Comparison of ENCODE assay signal across 8 cellular contexts in the genomic region with DNA sequence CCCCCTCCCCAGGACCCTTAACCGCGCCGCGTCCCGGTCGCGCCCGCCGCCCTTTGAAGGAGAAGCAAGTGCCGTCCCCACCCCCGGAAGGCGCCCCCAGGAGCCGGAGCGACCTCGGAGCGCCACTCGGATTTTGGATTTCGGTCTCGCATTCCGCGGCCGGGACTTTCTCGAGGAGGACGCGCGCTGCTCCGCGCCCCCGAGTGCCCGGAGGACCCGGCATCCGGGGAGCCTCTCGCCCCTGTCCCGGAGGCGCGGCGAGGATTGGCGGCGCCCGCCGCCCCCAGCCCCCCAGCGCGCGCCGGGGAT. TPM values are rescaled to one million over a fixed set of nuclear protein-coding genes. Genes with fewer than 3 reads are reported as not detected.
DNase-seq lines count a peak whose midpoint lies in the region; ATAC-seq and TF ChIP-seq lines count a peak whose summit lies in the region.

No MANE protein-coding gene starts in this region.

- no peak for TF ChIP-seq POLR2A in uterus (IDR thresholded peaks at IDR 0.05)

- H3K27me3 ChIP-seq in left ventricle myocardium inferior (ENCODE audit: low read depth), result no peaks in the 10 kb centered on the region
- no peaks in the 10 kb centered on the region for H3K27me3 ChIP-seq in brain microvascular endothelial cell (replicated peaks)
- H3K27me3 ChIP-seq in mesendoderm (ENCODE audit: insufficient read depth, low read length, poor library complexity), result no peaks in the 10 kb centered on the region
- no peaks in the 10 kb centered on the region for H3K27me3 ChIP-seq in uterus

- H3K36me3 ChIP-seq in left ventricle myocardium inferior, result peaks cover 40% of the 10 kb centered on the region
- peaks cover 44% of the 10 kb centered on the region for H3K36me3 ChIP-seq in brain microvascular endothelial cell (replicated peaks)
- peaks cover 15% of the 10 kb centered on the region for H3K36me3 ChIP-seq in mesendoderm (ENCODE audit: control insufficient read depth, insufficient read depth, low read length)
- H3K36me3 ChIP-seq in uterus, result no peaks in the 10 kb centered on the region

- intact Hi-C loops in left ventricle myocardium inferior (cut with micrococcal nuclease), result no loop called here
- intact Hi-C loops in Right ventricle myocardium inferior (cut with DNase I), result loop anchor here (1.0 to 10.0 kb wide), 3 partner anchors 16 to 455 kb away; a partner anchor contains a TSS
- intact Hi-C loops in uterus (cut with DNase I; ENCODE audit: low total_unique reads), result no loop called here

- peak overlapping the region; percentile 100 for H3K27ac ChIP-seq in left ventricle myocardium inferior (replicated peaks)
- H3K27ac ChIP-seq in brain microvascular endothelial cell, result peak overlapping the region; percentile 77
- peak overlapping the region; percentile 91 for H3K27ac ChIP-seq in mesendoderm (ENCODE audit: low read depth, low read length)
- peak overlapping the region; percentile 96 to 98 for H3K27ac ChIP-seq in uterus

- H3K79me2 ChIP-seq in mesendoderm (ENCODE audit: control insufficient read depth, insufficient read depth, low read length), result peaks cover 50% of the 10 kb centered on the region

- H2AK5ac ChIP-seq in mesendoderm (ENCODE audit: low read length), result no peak overlapping the region

- H3K23ac ChIP-seq in mesendoderm (ENCODE audit: low read length), result no peak overlapping the region

- H3K9me3 ChIP-seq in left ventricle myocardium inferior (replicated peaks) (no peaks in the 10 kb centered on the region), uterus (no peaks in the 10 kb centered on the region)

- H3K9ac ChIP-seq in mesendoderm (ENCODE audit: low read length), result peak overlapping the region; percentile 96

- H3K4ac ChIP-seq in mesendoderm (ENCODE audit: low read depth, low read length), result peak overlapping the region; percentile 100

- H2BK5ac ChIP-seq in mesendoderm (ENCODE audit: low read length), result no peak overlapping the region

- peak overlapping the region; percentile 93 for H3K4me3 ChIP-seq in left ventricle myocardium inferior
- peak overlapping the region; percentile 79 for H3K4me3 ChIP-seq in brain microvascular endothelial cell (ENCODE audit: low read depth, low read length)
- peak overlapping the region; percentile 77 for H3K4me3 ChIP-seq in mesendoderm (ENCODE audit: low read length)
- peak overlapping the region; percentile 70 to 86 for H3K4me3 ChIP-seq in uterus

- H3K4me2 ChIP-seq in mesendoderm (ENCODE audit: low read length), result no peak overlapping the region

- no peak for ATAC-seq in Right ventricle myocardium inferior
- no peak for ATAC-seq in GM21619 (IDR thresholded peaks at IDR 0.05; ENCODE audit: unreplicated experiment)

- peak overlapping the region; percentile 97 for H3K56ac ChIP-seq in mesendoderm (ENCODE audit: low read length)

- whole genome bisulfite sequencing in mesendoderm (ENCODE audit: extremely low coverage, insufficient coverage, low lambda C conversion rate), result no CpG with 5 or more reads among the region's 45 CpGs

- no peak for TF ChIP-seq CTCF in left ventricle myocardium inferior (IDR thresholded peaks at IDR 0.05; ENCODE audit: borderline replicate concordance)
- TF ChIP-seq CTCF in brain microvascular endothelial cell (IDR thresholded peaks at IDR 0.05; ENCODE audit: low read depth, low read length, missing control alignments), result no peak
- no peak for TF ChIP-seq CTCF in uterus (IDR thresholded peaks at IDR 0.05)

- H2BK15ac ChIP-seq in mesendoderm (replicated peaks; ENCODE audit: low read depth), result no peak overlapping the region

- H4K8ac ChIP-seq in mesendoderm (ENCODE audit: low read depth, low read length), result peak overlapping the region; percentile 6

- H3K18ac ChIP-seq in mesendoderm (ENCODE audit: low read length), result peak overlapping the region; percentile 99

- H3K79me1 ChIP-seq in mesendoderm (ENCODE audit: low read length), result peaks cover 7% of the 10 kb centered on the region

- in situ Hi-C loops in brain microvascular endothelial cell (cut with HindIII; ENCODE audit: low pct_ligation_motif_present, low sequenced_read_pairs), result loop anchor here (25.0 kb wide), 1 partner anchor 138 kb away; a partner anchor contains a TSS

- no peak for DNase-seq in left ventricle myocardium inferior
- no peak for DNase-seq in Right ventricle myocardium inferior (ENCODE audit: missing footprints)
- no peak for DNase-seq in brain microvascular endothelial cell
- DNase-seq in mesendoderm, result no peak
- no peak for DNase-seq in uterus
- no peak for DNase-seq in germinal center (ENCODE audit: low spot score)
- DNase-seq in stimulated activated CD8-positive, alpha-beta memory T cell treated with anti-CD3 and anti-CD28 coated beads, Interleukin-4, amount 100 ng/mL, for 48 hours, result no peak

- H4K5ac ChIP-seq in mesendoderm (ENCODE audit: low read length), result no peak overlapping the region

- peak overlapping the region; percentile 46 for H2BK120ac ChIP-seq in mesendoderm (ENCODE audit: low read depth, low read length)

- peaks cover 85% of the 10 kb centered on the region for H3K4me1 ChIP-seq in left ventricle myocardium inferior
- no peaks in the 10 kb centered on the region for H3K4me1 ChIP-seq in mesendoderm (ENCODE audit: control insufficient read depth, low read depth, low read length)
- H3K4me1 ChIP-seq in uterus, result peaks cover 0 to 26% of the 10 kb centered on the region in 2 donors

RNA-seq across cellular contexts. Expression of a gene that starts 1.6 kb away (rescaled TPM):
- total RNA-seq in left ventricle myocardium inferior (60.5 TPM), Right ventricle myocardium inferior (62.8 TPM), uterus (100 to 1,000 TPM in 1 of 4 donors, 10 to 100 TPM in 2, under 1 TPM in 1; 0.77 to 108 (median 15.0) TPM)
- 133 TPM for polyA plus RNA-seq in mesendoderm (2013, experiment 1 of 2)
- polyA plus RNA-seq in mesendoderm (2013, experiment 2 of 2), result 131 TPM

RNA-seq across cellular contexts. Expression of a gene that starts 8.4 kb away (rescaled TPM):
- total RNA-seq in left ventricle myocardium inferior (501 TPM), Right ventricle myocardium inferior (656 TPM), uterus (100 to 1,000 TPM in 2 of 4 donors, 10 to 100 TPM in 1, 1 to 10 TPM in 1; 4.7 to 164 (median 68.9) TPM)
- 127 TPM for polyA plus RNA-seq in mesendoderm (2013, experiment 1 of 2)
- polyA plus RNA-seq in mesendoderm (2013, experiment 2 of 2), result 122 TPM

RNA-seq across cellular contexts. Expression of a gene that starts 12.1 kb away (rescaled TPM):
- total RNA-seq in left ventricle myocardium inferior (0.96 TPM), Right ventricle myocardium inferior (1.2 TPM), uterus (1 to 10 TPM in 2 of 4 donors, under 1 TPM in 1, not detected in 1; 0.26 to 1.5 (median 1.0) TPM)
- 3.2 TPM for polyA plus RNA-seq in mesendoderm (2013, experiment 1 of 2)
- 3.5 TPM for polyA plus RNA-seq in mesendoderm (2013, experiment 2 of 2)

RNA-seq across cellular contexts. Expression of a gene that starts 19.2 kb away (rescaled TPM):
- total RNA-seq in left ventricle myocardium inferior (229 TPM), Right ventricle myocardium inferior (219 TPM), uterus (100 to 1,000 TPM; 235 to 950 (median 535) TPM)
- polyA plus RNA-seq in mesendoderm (2013, experiment 1 of 2), result 93.3 TPM
- 93.6 TPM for polyA plus RNA-seq in mesendoderm (2013, experiment 2 of 2)

RNA-seq across cellular contexts. Expression of a gene that starts 25.4 kb away (rescaled TPM):
- total RNA-seq in left ventricle myocardium inferior (12.4 TPM), Right ventricle myocardium inferior (13.1 TPM), uterus (10 to 100 TPM in 2 of 4 donors, 1 to 10 TPM in 2; 2.1 to 24.3 (median 7.1) TPM)
- 55.7 TPM for polyA plus RNA-seq in mesendoderm (2013, experiment 1 of 2)
- polyA plus RNA-seq in mesendoderm (2013, experiment 2 of 2), result 57.0 TPM
